Comparison of ENCODE assay signal across 2 cellular contexts in the genomic region with DNA sequence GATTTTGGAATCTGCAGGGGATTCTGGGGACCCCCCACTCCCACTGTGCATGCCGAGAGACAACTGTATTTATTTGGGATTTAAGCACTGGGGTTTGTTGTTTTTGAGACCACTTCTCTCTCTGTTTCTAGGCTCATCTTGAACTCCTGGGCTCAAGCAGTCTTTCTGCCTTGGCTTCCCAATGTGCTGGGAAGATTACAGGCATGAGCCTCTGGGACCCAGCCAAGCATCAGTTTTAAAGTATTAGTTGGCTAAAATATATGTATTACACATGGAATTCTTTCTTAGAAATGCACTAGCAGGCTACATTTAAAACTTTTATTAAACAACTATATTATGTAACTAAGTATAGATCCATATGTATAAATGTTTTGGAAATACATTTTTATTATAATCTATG.
TF ChIP-seq lines count a peak whose summit lies in the region.

No MANE protein-coding gene starts in this region.

TF ChIP-seq in SK-N-SH treated with all-trans-retinoic acid at 6 μM for 48 hours, 23 proteins besides CTCF, POLR2A, EP300 and RAD21 (continued from another document):
- TF ChIP-seq, protein P1, sequence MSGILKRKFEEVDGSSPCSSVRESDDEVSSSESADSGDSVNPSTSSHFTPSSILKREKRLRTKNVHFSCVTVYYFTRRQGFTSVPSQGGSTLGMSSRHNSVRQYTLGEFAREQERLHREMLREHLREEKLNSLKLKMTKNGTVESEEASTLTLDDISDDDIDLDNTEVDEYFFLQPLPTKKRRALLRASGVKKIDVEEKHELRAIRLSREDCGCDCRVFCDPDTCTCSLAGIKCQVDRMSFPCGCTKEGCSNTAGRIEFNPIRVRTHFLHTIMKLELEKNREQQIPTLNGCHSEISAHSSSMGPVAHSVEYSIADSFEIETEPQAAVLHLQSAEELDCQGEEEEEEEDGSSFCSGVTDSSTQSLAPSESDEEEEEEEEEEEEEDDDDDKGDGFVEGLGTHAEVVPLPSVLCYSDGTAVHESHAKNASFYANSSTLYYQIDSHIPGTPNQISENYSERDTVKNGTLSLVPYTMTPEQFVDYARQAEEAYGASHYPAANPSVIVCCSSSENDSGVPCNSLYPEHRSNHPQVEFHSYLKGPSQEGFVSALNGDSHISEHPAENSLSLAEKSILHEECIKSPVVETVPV (CRISPR knock-in tag; IDR thresholded peaks at IDR 0.05), result no peak
- TF ChIP-seq, protein P2, sequence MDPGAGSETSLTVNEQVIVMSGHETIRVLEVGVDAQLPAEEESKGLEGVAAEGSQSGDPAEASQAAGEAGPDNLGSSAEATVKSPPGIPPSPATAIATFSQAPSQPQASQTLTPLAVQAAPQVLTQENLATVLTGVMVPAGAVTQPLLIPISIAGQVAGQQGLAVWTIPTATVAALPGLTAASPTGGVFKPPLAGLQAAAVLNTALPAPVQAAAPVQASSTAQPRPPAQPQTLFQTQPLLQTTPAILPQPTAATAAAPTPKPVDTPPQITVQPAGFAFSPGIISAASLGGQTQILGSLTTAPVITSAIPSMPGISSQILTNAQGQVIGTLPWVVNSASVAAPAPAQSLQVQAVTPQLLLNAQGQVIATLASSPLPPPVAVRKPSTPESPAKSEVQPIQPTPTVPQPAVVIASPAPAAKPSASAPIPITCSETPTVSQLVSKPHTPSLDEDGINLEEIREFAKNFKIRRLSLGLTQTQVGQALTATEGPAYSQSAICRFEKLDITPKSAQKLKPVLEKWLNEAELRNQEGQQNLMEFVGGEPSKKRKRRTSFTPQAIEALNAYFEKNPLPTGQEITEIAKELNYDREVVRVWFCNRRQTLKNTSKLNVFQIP (CRISPR knock-in tag; IDR thresholded peaks at IDR 0.05; ENCODE audit: borderline replicate concordance, low read depth), result no peak
- TF ChIP-seq SNAI2 (CRISPR knock-in tag; IDR thresholded peaks at IDR 0.05), result no peak
- TF ChIP-seq ZFP3 (CRISPR knock-in tag; IDR thresholded peaks at IDR 0.05), result no peak
- TF ChIP-seq TOX (CRISPR knock-in tag; IDR thresholded peaks at IDR 0.05; ENCODE audit: borderline replicate concordance), result no peak
- no peak for TF ChIP-seq ZFP30 (CRISPR knock-in tag; IDR thresholded peaks at IDR 0.05)
- TF ChIP-seq BACH2 (CRISPR knock-in tag; IDR thresholded peaks at IDR 0.05; ENCODE audit: borderline replicate concordance), result no peak

TF ChIP-seq in SK-N-SH, 30 proteins besides CTCF, POLR2A, EP300 and RAD21 (continued from another document):
- no peak for TF ChIP-seq NRF1 (IDR thresholded peaks at IDR 0.05; ENCODE audit: low read depth, low read length)
- no peak for TF ChIP-seq MEF2A (IDR thresholded peaks at IDR 0.05; ENCODE audit: borderline replicate concordance, low read depth)
- TF ChIP-seq FOSL2 (IDR thresholded peaks at IDR 0.05; ENCODE audit: borderline replicate concordance, low read depth), result no peak
- TF ChIP-seq, protein P3, sequence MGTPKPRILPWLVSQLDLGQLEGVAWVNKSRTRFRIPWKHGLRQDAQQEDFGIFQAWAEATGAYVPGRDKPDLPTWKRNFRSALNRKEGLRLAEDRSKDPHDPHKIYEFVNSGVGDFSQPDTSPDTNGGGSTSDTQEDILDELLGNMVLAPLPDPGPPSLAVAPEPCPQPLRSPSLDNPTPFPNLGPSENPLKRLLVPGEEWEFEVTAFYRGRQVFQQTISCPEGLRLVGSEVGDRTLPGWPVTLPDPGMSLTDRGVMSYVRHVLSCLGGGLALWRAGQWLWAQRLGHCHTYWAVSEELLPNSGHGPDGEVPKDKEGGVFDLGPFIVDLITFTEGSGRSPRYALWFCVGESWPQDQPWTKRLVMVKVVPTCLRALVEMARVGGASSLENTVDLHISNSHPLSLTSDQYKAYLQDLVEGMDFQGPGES (IDR thresholded peaks at IDR 0.05; ENCODE audit: low read depth, low read length), result no peak
- TF ChIP-seq EZH2phosphoT487 (IDR thresholded peaks at IDR 0.05; ENCODE audit: borderline replicate concordance, low read depth), result no peak
- TF ChIP-seq NFIC (IDR thresholded peaks at IDR 0.05; ENCODE audit: borderline replicate concordance), result no peak
- TF ChIP-seq RXRA (IDR thresholded peaks at IDR 0.05; ENCODE audit: borderline replicate concordance, low read depth), result no peak
- TF ChIP-seq POLR2AphosphoS5 (IDR thresholded peaks at IDR 0.05; ENCODE audit: low read depth, low read length), result no peak
- TF ChIP-seq JUND (IDR thresholded peaks at IDR 0.05), result no peak
- no peak for TF ChIP-seq TCF12 (IDR thresholded peaks at IDR 0.05)
- no peak for TF ChIP-seq FOXJ3 (CRISPR knock-in tag; IDR thresholded peaks at IDR 0.05)
